Comparison of ENCODE assay signal across 9 cellular contexts in genomic region chr4:55547461-55547770, GRCh38. TPM values are rescaled to one million over a fixed set of nuclear protein-coding genes. Genes with fewer than 3 reads are reported as not detected.
A peak's percentile ranks its signal among the peaks of the same experiment; 100 is the strongest.
DNase-seq lines count a peak whose midpoint lies in the region; ATAC-seq and TF ChIP-seq lines count a peak whose summit lies in the region.
"Had no signal": no experiment of that assay in that cellular context is flagged by ENCODE, and none has a peak within 500 bp of the region (broad histone marks: within the 10 kb centered on the region; RNA-seq: fewer than 3 reads in every experiment).

No MANE protein-coding gene starts in this region.

- H3K27me3 Mint-ChIP-seq in dendritic cell treated with granulocyte-macrophage colony-stimulating factor and Interleukin-4, amounts not matched to agents 40 ng/mL and 50 ng/mL, for 4 days: peaks cover 26% of the 10 kb centered on the region

- peak overlapping the region; percentile 94 for H3K27ac Mint-ChIP-seq in dendritic cell treated with granulocyte-macrophage colony-stimulating factor and Interleukin-4, amounts not matched to agents 40 ng/mL and 50 ng/mL, for 4 days

- peaks cover 11% of the 10 kb centered on the region for H3K36me3 Mint-ChIP-seq in dendritic cell treated with granulocyte-macrophage colony-stimulating factor and Interleukin-4, amounts not matched to agents 40 ng/mL and 50 ng/mL, for 4 days (ENCODE audit: low read depth)

- peaks cover 15% of the 10 kb centered on the region for H3K4me1 ChIP-seq in mucosa of descending colon (ENCODE audit: low read depth)

- TF ChIP-seq CTCF in mucosa of descending colon (IDR thresholded peaks at IDR 0.05): no peak

- H3K9me3 Mint-ChIP-seq in dendritic cell treated with granulocyte-macrophage colony-stimulating factor and Interleukin-4, amounts not matched to agents 40 ng/mL and 50 ng/mL, for 4 days: no peaks in the 10 kb centered on the region

- H3K4me3 Mint-ChIP-seq in dendritic cell treated with granulocyte-macrophage colony-stimulating factor and Interleukin-4, amounts not matched to agents 40 ng/mL and 50 ng/mL, for 4 days: peak overlapping the region; percentile 89

- DNase-seq in D341Med (ENCODE audit: low spot score) (peak; percentile 66), NCI-H510A (lab: John Stamatoyannopoulos, UW) (peak; percentile 50), mucosa of descending colon (peak in 1 of 3 donors; percentile 53), NK-92 (lab: John Stamatoyannopoulos, UW; ENCODE audit: unreplicated experiment) (no peak), pons (ENCODE audit: low spot score) (no peak), AG08396 (ENCODE audit: low spot score) (no peak)
- DNase-seq in stimulated activated naive CD4-positive, alpha-beta T cell (lab: John Stamatoyannopoulos, UW): no peak

- H3K4me3 ChIP-seq in mucosa of descending colon: peak overlapping the region; percentile 98

- no peaks in the 10 kb centered on the region for H3K36me3 ChIP-seq in mucosa of descending colon (ENCODE audit: low read depth)

- H3K9me3 ChIP-seq in mucosa of descending colon: no peaks in the 10 kb centered on the region

- H3K4me1 Mint-ChIP-seq in dendritic cell treated with granulocyte-macrophage colony-stimulating factor and Interleukin-4, amounts not matched to agents 40 ng/mL and 50 ng/mL, for 4 days (ENCODE audit: low read depth): peaks cover 17% of the 10 kb centered on the region

- intact Hi-C loops in dendritic cell treated with granulocyte-macrophage colony-stimulating factor and Interleukin-4, amounts not matched to agents 40 ng/mL and 50 ng/mL, for 4 days (cut with micrococcal nuclease): loop anchor here (5.0 to 10.0 kb wide), 4 partner anchors 113 to 305 kb away; partner anchors contain the start of genes EXOC1, SRD5A3 and TMEM165
- intact Hi-C loops in mucosa of descending colon (cut with DNase I, micrococcal nuclease): no loop called here

- ATAC-seq in mucosa of descending colon: no peak

RNA-seq across cellular contexts. Expression of gene CLOCK, which starts 0.7 kb away (rescaled TPM):
- total RNA-seq in mucosa of descending colon: 10 to 100 TPM; 17.4 to 33.1 (median 25.3) TPM

RNA-seq across cellular contexts. Expression of gene PDCL2, which starts 44.6 kb away (rescaled TPM):
- not detected for total RNA-seq in mucosa of descending colon
- total RNA-seq: NCI-H460 had no signal

Comparison
In these comparisons a context has a peak if more than half of its experiments do, and no peak if none do; other contexts are left out.
1. DNase-seq: peak in D341Med (single experiment) and NCI-H510A (single experiment); none in NK-92 (single experiment), pons (single experiment), stimulated activated naive CD4-positive, alpha-beta T cell (0 of 6) and AG08396 (single experiment).